Comparison of ENCODE assay signal across 8 cellular contexts in the genomic region with DNA sequence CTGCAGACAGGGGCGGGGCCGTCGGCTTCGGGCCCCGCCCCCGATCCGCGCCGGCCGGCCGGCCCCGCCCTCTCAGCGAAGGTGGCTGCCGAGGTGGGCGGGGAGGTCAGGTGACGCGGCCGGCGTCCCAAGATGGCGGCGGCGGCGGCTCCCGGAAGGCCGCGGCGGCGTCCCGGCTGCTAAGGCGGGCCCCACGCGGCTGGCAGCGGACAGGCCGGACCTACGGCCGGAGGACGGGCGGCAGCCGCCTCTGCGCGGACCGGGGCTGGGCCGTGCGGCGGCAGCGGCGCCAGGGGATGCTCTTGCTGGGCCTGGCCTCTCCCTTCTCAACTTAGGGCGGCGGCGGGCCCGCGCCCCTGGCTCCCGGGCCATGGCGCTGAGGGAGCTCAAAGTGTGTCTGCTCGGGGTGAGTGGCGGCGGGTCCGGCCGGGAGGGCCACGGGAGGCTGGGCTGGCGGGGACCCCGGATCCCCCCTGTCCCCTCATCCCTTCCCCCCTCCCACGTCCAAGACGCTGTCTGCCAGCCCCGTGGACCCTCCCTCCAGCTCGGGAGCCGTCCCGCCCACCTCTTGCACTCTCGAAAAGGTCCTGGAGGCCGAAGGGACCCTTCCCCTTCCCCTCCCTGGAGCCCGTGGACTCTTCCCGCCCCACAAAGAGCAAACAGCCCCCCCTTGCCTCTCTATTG. TPM values are rescaled to one million over a fixed set of nuclear protein-coding genes. Genes with fewer than 3 reads are reported as not detected.
DNase-seq lines count a peak whose midpoint lies in the region; ATAC-seq lines count a peak whose summit lies in the region.

Gene RAB22A (plus strand): TSS at position 109 of the 684 bp plus-strand sequence. CDS start 262 bp downstream, at position 371.

- ATAC-seq in HG02885 (IDR thresholded peaks at IDR 0.05; ENCODE audit: poor library complexity, unreplicated experiment): peak; percentile 83

- peak; percentile 54 for DNase-seq in NK-92 treated with Interleukin-12 subunit alpha and Interleukin-12 subunit beta, amount 100 ng/mL, for 24 hours (lab: John Stamatoyannopoulos, UW)
- DNase-seq in NK-92 (lab: John Stamatoyannopoulos, UW; ENCODE audit: unreplicated experiment): no peak
- DNase-seq in NCI-H2171 treated with DMSO at 0.1 percent for 48 hours (lab: John Stamatoyannopoulos, UW): peak; percentile 61
- DNase-seq in activated CD4-positive, CD25-positive, alpha-beta regulatory T cell treated with anti-CD3 and anti-CD28 coated beads, Interleukin-2, amount 50 U/mL, for 72 hours: peak; percentile 83
- peak; percentile 91 for DNase-seq in cerebellum (ENCODE audit: low spot score)
- peak; percentile 60 for DNase-seq in kidney glomerular epithelial cell (lab: John Stamatoyannopoulos, UW)
- DNase-seq in stimulated activated CD4-positive, alpha-beta T cell treated with anti-CD3 and anti-CD28 coated beads, Interleukin-15, amount 100 ng/mL, for 24 hours: peak; percentile 86

RNA-seq across cellular contexts. Expression of gene RAB22A, which starts in this region (rescaled TPM):
- 26.9 TPM for total RNA-seq in cerebellum
